In the genomic region with DNA sequence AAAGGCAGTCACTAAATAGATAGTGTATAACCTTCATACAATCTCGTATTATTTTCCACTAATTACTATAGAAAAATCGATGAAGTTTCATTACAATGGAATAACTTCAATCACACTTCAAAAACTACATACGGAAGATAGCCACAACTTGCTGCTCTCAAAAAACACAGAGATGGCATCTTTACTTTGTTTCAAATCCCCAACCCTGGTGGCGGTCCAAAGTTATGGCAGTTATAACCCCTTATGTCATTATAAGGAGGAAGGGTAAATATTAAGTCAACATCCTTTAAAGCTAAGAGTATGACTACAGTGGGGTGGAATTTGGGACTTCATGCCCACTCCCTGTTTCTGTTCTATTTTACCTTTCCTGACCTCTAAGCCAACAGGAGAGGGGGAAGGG, we compare ENCODE assay signal across 14 cellular contexts.
DNase-seq lines count a peak whose midpoint lies in the region; ATAC-seq and TF ChIP-seq lines count a peak whose summit lies in the region.
"Had no signal": no experiment of that assay in that cellular context is flagged by ENCODE, and none has a peak within 500 bp of the region (broad histone marks: within the 10 kb centered on the region; RNA-seq: fewer than 3 reads in every experiment).

No MANE protein-coding gene starts in this region.

- H2AFZ ChIP-seq in SK-N-SH (ENCODE audit: low read depth) (no peak overlapping the region), osteoblast (ENCODE audit: low read length) (no peak overlapping the region)

- H3F3A ChIP-seq in SK-N-SH (replicated peaks; ENCODE audit: insufficient read depth): no peaks in the 10 kb centered on the region

- no peaks in the 10 kb centered on the region for H3K36me3 Mint-ChIP-seq in T-helper 2 cell treated with Interferon-gamma antibody and Interleukin-4, amounts not matched to agents 5 μg/mL and 100 μg/mL, for 36 hours (ENCODE audit: low read depth)
- H3K36me3 Mint-ChIP-seq: CD14-positive monocyte; CD8-positive, alpha-beta T cell had no signal

- no peak overlapping the region for H3K4me2 ChIP-seq in SK-N-SH
- no peak overlapping the region for H3K4me2 ChIP-seq in osteoblast (ENCODE audit: insufficient read depth, low read length)

- no peak for ATAC-seq in SK-N-SH treated with all-trans-retinoic acid at 6 μM for 48 hours
- ATAC-seq: CD8-positive, alpha-beta T cell had no signal

- POLR2A ChIA-PET in SK-N-SH (lab: Yijun Ruan, JAX): no interaction called here

- no peak for TF ChIP-seq RAD21 in SK-N-SH (IDR thresholded peaks at IDR 0.05; ENCODE audit: low read length)

- H3K27ac Mint-ChIP-seq in T-helper 2 cell treated with Interferon-gamma antibody and Interleukin-4, amounts not matched to agents 5 μg/mL and 100 μg/mL, for 36 hours: no peak overlapping the region
- H3K27ac Mint-ChIP-seq: CD14-positive monocyte; CD8-positive, alpha-beta T cell had no signal

- H4K20me1 ChIP-seq in SK-N-SH (ENCODE audit: insufficient read depth) (no peaks in the 10 kb centered on the region), osteoblast (ENCODE audit: insufficient read depth, low read length) (no peaks in the 10 kb centered on the region)

- no peak overlapping the region for H3K4me3 Mint-ChIP-seq in T-helper 2 cell treated with Interferon-gamma antibody and Interleukin-4, amounts not matched to agents 5 μg/mL and 100 μg/mL, for 36 hours
- H3K4me3 Mint-ChIP-seq: CD14-positive monocyte; CD8-positive, alpha-beta T cell had no signal

- TF ChIP-seq CTCF in SK-N-SH (IDR thresholded peaks at IDR 0.05): peak; percentile 12; the same call in 1 of the 2 replicates
- TF ChIP-seq CTCF in choroid plexus epithelial cell (conservative IDR thresholded peaks at IDR 0.05; ENCODE audit: low read depth, low read length): peak; percentile 5
- TF ChIP-seq CTCF in osteoblast (IDR thresholded peaks at IDR 0.05; ENCODE audit: extremely low read depth, low read depth, low read length): no peak

- H3K9me3 Mint-ChIP-seq in T-helper 2 cell treated with Interferon-gamma antibody and Interleukin-4, amounts not matched to agents 5 μg/mL and 100 μg/mL, for 36 hours: no peaks in the 10 kb centered on the region
- H3K9me3 Mint-ChIP-seq: CD8-positive, alpha-beta T cell had no signal

- H3K27me3 ChIP-seq in SK-N-SH (ENCODE audit: insufficient read depth): no peaks in the 10 kb centered on the region
- H3K27me3 ChIP-seq in osteoblast (ENCODE audit: insufficient read depth, low read length): peaks cover 10% of the 10 kb centered on the region

- H3K79me2 ChIP-seq in SK-N-SH (ENCODE audit: insufficient read depth): no peaks in the 10 kb centered on the region
- H3K79me2 ChIP-seq in osteoblast (ENCODE audit: insufficient read depth, low read length): no peaks in the 10 kb centered on the region

- no peak overlapping the region for H3K9ac ChIP-seq in SK-N-SH

- no peak for DNase-seq in SK-N-SH
- no peak for DNase-seq in choroid plexus epithelial cell (ENCODE audit: low read depth)
- peak; percentile 25 for DNase-seq in osteoblast (ENCODE audit: insufficient read length, low spot score, missing footprints)
- no peak for DNase-seq in mucosa of gallbladder (ENCODE audit: low spot score)
- no peak for DNase-seq in activated CD4-positive, alpha-beta T cell treated with anti-CD3 and anti-CD28 coated beads, Interleukin-2, amount 50 U/mL, for 1 hour
- no peak for DNase-seq in T-helper 2 cell treated with Interferon-gamma antibody and Interleukin-4, amounts not matched to agents 5 μg/mL and 100 μg/mL, for 36 hours (ENCODE audit: low spot score)
- DNase-seq: CD8-positive, alpha-beta T cell; COR-L47; DMS153; DMS79 treated with DMSO at 0.1 percent for 48 hours; GDM1 had no signal

- H3K27ac ChIP-seq in SK-N-SH (ENCODE audit: low read depth in 2 of 2, low read length in 1 of 2): no peak overlapping the region
- no peak overlapping the region for H3K27ac ChIP-seq in osteoblast (ENCODE audit: low read depth, low read length)
- H3K27ac ChIP-seq: 22Rv1 had no signal

- no peak overlapping the region for H3K4me3 ChIP-seq in SK-N-SH (ENCODE audit: low read depth in 2 of 2, low read length in 1 of 2)
- no peak overlapping the region for H3K4me3 ChIP-seq in choroid plexus epithelial cell (ENCODE audit: low read depth, low read length)
- no peak overlapping the region for H3K4me3 ChIP-seq in osteoblast (ENCODE audit: insufficient read depth, low read length)

- H3K9me2 ChIP-seq in SK-N-SH: no peaks in the 10 kb centered on the region

- WGBS in SK-N-SH (ENCODE audit: low lambda C conversion rate): 80% methylated on average over 4 of the region's 4 CpGs

- CTCF ChIA-PET in SK-N-SH (lab: Yijun Ruan, JAX): interaction anchor here (1.0 kb wide), 1 partner anchor 19 kb away, joined by 3 read pairs; no protein-coding TSS in a partner anchor

- H3K4me1 Mint-ChIP-seq in T-helper 2 cell treated with Interferon-gamma antibody and Interleukin-4, amounts not matched to agents 5 μg/mL and 100 μg/mL, for 36 hours (ENCODE audit: low read depth): no peaks in the 10 kb centered on the region

- H3K27me3 Mint-ChIP-seq in T-helper 2 cell treated with Interferon-gamma antibody and Interleukin-4, amounts not matched to agents 5 μg/mL and 100 μg/mL, for 36 hours (ENCODE audit: low read depth): no peaks in the 10 kb centered on the region

- H3K36me3 ChIP-seq in SK-N-SH (replicated peaks in 1 of 2; ENCODE audit: control insufficient read depth in 1 of 2, insufficient read depth in 2 of 2, low read length in 1 of 2): no peaks in the 10 kb centered on the region
- H3K36me3 ChIP-seq in osteoblast (ENCODE audit: insufficient read depth, low read length): no peaks in the 10 kb centered on the region

- H3K4me1 ChIP-seq in SK-N-SH (ENCODE audit: control insufficient read depth in 1 of 2, insufficient read depth in 2 of 2, low read depth in 1 of 2, low read length in 1 of 2) (no peaks in the 10 kb centered on the region; a peak in 1 of 4 replicates), osteoblast (ENCODE audit: insufficient read depth, low read length) (no peaks in the 10 kb centered on the region)

- TF ChIP-seq EP300 in SK-N-SH (IDR thresholded peaks at IDR 0.05; ENCODE audit: borderline replicate concordance in 1 of 2, low read depth in 1 of 2, low read length in 1 of 2): no peak

- H3K9me3 ChIP-seq in SK-N-SH (no peaks in the 10 kb centered on the region), osteoblast (ENCODE audit: low read depth, low read length) (no peaks in the 10 kb centered on the region)

TF ChIP-seq in SK-N-SH, 30 proteins besides CTCF, POLR2A, EP300 and RAD21 (continues in another document):
- TF ChIP-seq POLR2AphosphoS5 (IDR thresholded peaks at IDR 0.05; ENCODE audit: low read depth, low read length): no peak
- TF ChIP-seq CHD2 (IDR thresholded peaks at IDR 0.05; ENCODE audit: low read length, partially characterized antibody): no peak
- TF ChIP-seq, protein P1, sequence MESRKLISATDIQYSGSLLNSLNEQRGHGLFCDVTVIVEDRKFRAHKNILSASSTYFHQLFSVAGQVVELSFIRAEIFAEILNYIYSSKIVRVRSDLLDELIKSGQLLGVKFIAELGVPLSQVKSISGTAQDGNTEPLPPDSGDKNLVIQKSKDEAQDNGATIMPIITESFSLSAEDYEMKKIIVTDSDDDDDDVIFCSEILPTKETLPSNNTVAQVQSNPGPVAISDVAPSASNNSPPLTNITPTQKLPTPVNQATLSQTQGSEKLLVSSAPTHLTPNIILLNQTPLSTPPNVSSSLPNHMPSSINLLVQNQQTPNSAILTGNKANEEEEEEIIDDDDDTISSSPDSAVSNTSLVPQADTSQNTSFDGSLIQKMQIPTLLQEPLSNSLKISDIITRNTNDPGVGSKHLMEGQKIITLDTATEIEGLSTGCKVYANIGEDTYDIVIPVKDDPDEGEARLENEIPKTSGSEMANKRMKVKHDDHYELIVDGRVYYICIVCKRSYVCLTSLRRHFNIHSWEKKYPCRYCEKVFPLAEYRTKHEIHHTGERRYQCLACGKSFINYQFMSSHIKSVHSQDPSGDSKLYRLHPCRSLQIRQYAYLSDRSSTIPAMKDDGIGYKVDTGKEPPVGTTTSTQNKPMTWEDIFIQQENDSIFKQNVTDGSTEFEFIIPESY (IDR thresholded peaks at IDR 0.05; ENCODE audit: borderline replicate concordance, low read depth): no peak
- no peak for TF ChIP-seq FOXJ3 (CRISPR knock-in tag; IDR thresholded peaks at IDR 0.05)
- no peak for TF ChIP-seq FOXM1 (IDR thresholded peaks at IDR 0.05; ENCODE audit: low read depth)
- no peak for TF ChIP-seq TEAD4 (IDR thresholded peaks at IDR 0.05; ENCODE audit: borderline replicate concordance, insufficient read depth)
- no peak for TF ChIP-seq RFX5 (IDR thresholded peaks at IDR 0.05; ENCODE audit: low read length)

TF ChIP-seq in SK-N-SH treated with all-trans-retinoic acid at 6 μM for 48 hours, 23 proteins besides CTCF, POLR2A, EP300 and RAD21 (continues in another document):
- TF ChIP-seq ZNF565 (CRISPR knock-in tag; conservative IDR thresholded peaks at IDR 0.05; ENCODE audit: low read depth): no peak
- no peak for TF ChIP-seq ZNF70 (CRISPR knock-in tag; IDR thresholded peaks at IDR 0.05)
- TF ChIP-seq, protein P2, sequence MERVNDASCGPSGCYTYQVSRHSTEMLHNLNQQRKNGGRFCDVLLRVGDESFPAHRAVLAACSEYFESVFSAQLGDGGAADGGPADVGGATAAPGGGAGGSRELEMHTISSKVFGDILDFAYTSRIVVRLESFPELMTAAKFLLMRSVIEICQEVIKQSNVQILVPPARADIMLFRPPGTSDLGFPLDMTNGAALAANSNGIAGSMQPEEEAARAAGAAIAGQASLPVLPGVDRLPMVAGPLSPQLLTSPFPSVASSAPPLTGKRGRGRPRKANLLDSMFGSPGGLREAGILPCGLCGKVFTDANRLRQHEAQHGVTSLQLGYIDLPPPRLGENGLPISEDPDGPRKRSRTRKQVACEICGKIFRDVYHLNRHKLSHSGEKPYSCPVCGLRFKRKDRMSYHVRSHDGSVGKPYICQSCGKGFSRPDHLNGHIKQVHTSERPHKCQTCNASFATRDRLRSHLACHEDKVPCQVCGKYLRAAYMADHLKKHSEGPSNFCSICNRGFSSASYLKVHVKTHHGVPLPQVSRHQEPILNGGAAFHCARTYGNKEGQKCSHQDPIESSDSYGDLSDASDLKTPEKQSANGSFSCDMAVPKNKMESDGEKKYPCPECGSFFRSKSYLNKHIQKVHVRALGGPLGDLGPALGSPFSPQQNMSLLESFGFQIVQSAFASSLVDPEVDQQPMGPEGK (CRISPR knock-in tag; IDR thresholded peaks at IDR 0.05; ENCODE audit: borderline replicate concordance): no peak
- TF ChIP-seq, protein P3, sequence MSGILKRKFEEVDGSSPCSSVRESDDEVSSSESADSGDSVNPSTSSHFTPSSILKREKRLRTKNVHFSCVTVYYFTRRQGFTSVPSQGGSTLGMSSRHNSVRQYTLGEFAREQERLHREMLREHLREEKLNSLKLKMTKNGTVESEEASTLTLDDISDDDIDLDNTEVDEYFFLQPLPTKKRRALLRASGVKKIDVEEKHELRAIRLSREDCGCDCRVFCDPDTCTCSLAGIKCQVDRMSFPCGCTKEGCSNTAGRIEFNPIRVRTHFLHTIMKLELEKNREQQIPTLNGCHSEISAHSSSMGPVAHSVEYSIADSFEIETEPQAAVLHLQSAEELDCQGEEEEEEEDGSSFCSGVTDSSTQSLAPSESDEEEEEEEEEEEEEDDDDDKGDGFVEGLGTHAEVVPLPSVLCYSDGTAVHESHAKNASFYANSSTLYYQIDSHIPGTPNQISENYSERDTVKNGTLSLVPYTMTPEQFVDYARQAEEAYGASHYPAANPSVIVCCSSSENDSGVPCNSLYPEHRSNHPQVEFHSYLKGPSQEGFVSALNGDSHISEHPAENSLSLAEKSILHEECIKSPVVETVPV (CRISPR knock-in tag; IDR thresholded peaks at IDR 0.05): no peak
- TF ChIP-seq ZNF8 (CRISPR knock-in tag; IDR thresholded peaks at IDR 0.05): no peak
